In the genomic region with DNA sequence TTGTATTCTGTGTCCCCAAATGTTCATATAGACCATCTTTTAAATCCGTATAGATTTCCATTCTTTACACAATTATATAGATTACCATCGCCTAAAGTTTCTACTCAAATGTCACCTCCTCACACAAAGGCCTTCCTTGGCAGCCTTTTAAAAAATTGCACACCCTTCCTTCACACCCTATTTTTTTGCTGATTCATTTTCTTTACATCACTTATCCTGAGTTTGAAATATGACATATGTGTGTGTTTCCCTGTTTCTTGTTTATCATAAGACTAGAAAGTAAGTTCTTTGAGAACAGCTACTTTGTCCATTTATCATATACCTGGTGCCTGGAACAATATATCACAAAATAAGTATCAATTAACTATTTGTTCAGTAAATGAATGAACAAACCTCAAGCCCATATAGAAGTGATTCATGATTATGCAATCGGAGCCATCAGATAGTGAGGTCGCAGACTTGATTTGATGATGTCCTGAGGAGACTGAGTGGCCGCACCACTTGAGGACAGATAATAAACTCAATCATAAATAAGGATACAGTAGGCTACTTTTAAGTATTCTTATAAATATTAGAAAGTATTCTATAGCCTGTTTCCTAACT, we compare ENCODE assay signal across 9 cellular contexts.
"Had no signal": no experiment of that assay in that cellular context is flagged by ENCODE, and none has a peak within 500 bp of the region (broad histone marks: within the 10 kb centered on the region; RNA-seq: fewer than 3 reads in every experiment).

No MANE protein-coding gene starts in this region.

- H3K9ac ChIP-seq: GM23248 had no signal

- H2AFZ ChIP-seq: GM23248 had no signal

- H3K9me3 ChIP-seq: HAP-1 had no signal

- H3K4me3 ChIP-seq: GM23248, HAP-1 had no signal

- H3K36me3 ChIP-seq: HAP-1 had no signal

- H3K4me1 ChIP-seq: HAP-1 had no signal

- DNase-seq: GM23248, GOT3, H7, HFFc6, IMR-90, KBM-7 had no signal

- ATAC-seq: HCT116 had no signal

- H3K27ac ChIP-seq: GM23248, HL-60 had no signal
